ENCODE assay signal across 8 cellular contexts in the genomic region with DNA sequence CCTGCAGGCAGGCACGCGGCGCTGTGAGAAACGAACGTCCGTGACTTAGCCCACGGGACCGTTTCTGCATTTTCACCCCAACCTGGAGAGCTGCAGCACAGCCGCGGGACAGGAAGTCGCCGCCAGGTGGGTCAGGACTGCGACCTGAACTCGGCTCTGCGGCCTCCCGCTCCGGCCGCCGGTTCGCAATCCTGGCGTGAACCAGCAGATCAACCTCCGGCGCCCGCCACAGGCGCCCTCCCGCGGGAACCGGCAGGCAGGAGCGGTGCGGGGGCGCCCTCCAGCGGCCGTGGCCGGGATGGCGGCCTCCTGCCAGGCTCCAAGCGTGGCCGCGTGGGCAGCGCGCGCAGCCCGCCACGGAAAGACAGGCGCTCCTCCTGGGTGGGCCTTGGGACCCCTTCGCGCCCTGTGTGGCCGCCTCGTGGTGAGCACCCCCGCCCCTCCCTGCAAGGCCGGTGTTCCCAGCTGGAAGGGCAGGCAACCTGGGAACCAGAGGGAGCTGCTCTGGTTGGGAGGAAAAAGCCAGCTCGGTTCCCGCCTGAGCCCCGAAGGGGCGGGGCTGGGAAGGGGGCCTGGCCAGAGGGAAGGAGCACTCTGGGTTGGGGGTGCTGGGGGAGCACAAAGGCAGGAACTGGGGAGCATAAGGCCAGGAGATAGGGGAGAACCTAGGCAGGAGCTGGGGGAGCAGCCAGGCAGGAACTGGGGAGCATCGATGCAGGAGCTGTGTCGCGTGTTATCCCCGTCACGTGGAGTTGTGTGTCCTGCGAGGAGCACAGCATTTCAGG. TPM values are rescaled to one million over a fixed set of nuclear protein-coding genes. Genes with fewer than 3 reads are reported as not detected.
DNase-seq lines count a peak whose midpoint lies in the region; ATAC-seq and TF ChIP-seq lines count a peak whose summit lies in the region.

No MANE protein-coding gene starts in this region.

- H3K9me3 ChIP-seq in right lobe of liver = no peaks in the 10 kb centered on the region

- peak; percentile 39 for ATAC-seq in GM18508 (IDR thresholded peaks at IDR 0.05; ENCODE audit: insufficient read depth, unreplicated experiment)
- peak; percentile 68 for ATAC-seq in HG03354 (IDR thresholded peaks at IDR 0.05; ENCODE audit: poor library complexity, severe bottlenecking, unreplicated experiment)
- peak; percentile 85 to 94 (median 88) for ATAC-seq in right lobe of liver

- no peaks in the 10 kb centered on the region for H3K27me3 ChIP-seq in right lobe of liver

- no peaks in the 10 kb centered on the region for H3K36me3 ChIP-seq in right lobe of liver

- peak overlapping the region; percentile 83 for H3K27ac ChIP-seq in 22Rv1
- H3K27ac ChIP-seq in right lobe of liver = no peak overlapping the region

- peak; percentile 68 for DNase-seq in NCI-H510A treated with DMSO at 0.1 percent for 48 hours (lab: John Stamatoyannopoulos, UW)
- peak; percentile 87 for DNase-seq in activated CD4-positive, alpha-beta T cell treated with anti-CD3 and anti-CD28 coated beads, Interleukin-2, amount 50 U/mL, for 1 hour
- peak; percentile 61 to 82 for DNase-seq in dermis microvascular lymphatic vessel endothelial cell (ENCODE audit: low read depth in 2 of 2)
- peak; percentile 90 to 92 (median 92) for DNase-seq in right lobe of liver
- DNase-seq in stimulated activated CD4-positive, alpha-beta T cell treated with anti-CD3 and anti-CD28 coated beads, Interleukin-4, amount 100 ng/mL, for 1 hour = peak; percentile 90

- TF ChIP-seq CTCF in 22Rv1 (IDR thresholded peaks at IDR 0.05) = peak; percentile 98
- TF ChIP-seq CTCF in right lobe of liver (IDR thresholded peaks at IDR 0.05) = peak; percentile 97 to 100 (median 100)

- no peak for TF ChIP-seq POLR2A in right lobe of liver (IDR thresholded peaks at IDR 0.05)

- intact Hi-C loops in right lobe of liver (cut with DNase I) = loop anchor here (5.0 to 10.0 kb wide), 3 partner anchors 100 to 232 kb away; no protein-coding TSS in a partner anchor

- peaks cover 0 to 14% (median 0%) of the 10 kb centered on the region in 4 donors for H3K4me1 ChIP-seq in right lobe of liver

- WGBS in right lobe of liver (ENCODE audit: insufficient coverage, low coverage, low lambda C conversion rate, missing lambda C conversion rate) = 0% methylated on average over 13 of the region's 60 CpGs

- peak overlapping the region; percentile 7 to 37 (median 23) for H3K4me3 ChIP-seq in right lobe of liver

RNA-seq across cellular contexts. Expression of gene ACTG1, which starts 28.2 kb away (rescaled TPM):
- total RNA-seq in dermis microvascular lymphatic vessel endothelial cell (6,103 and 8,158 TPM in 2 replicates), right lobe of liver (1,000 to 10,000 TPM in 3 of 6 experiments, 100 to 1,000 TPM in 3; 218 to 2,508 (median 1,326) TPM)

RNA-seq across cellular contexts. Expression of gene FSCN2, which starts 43.8 kb away (rescaled TPM):
- total RNA-seq in dermis microvascular lymphatic vessel endothelial cell (0.26 and 0.76 TPM in 2 replicates), right lobe of liver (under 1 TPM in 1 of 6 experiments, not detected in 5; 0.22 TPM)
